In the genomic region with DNA sequence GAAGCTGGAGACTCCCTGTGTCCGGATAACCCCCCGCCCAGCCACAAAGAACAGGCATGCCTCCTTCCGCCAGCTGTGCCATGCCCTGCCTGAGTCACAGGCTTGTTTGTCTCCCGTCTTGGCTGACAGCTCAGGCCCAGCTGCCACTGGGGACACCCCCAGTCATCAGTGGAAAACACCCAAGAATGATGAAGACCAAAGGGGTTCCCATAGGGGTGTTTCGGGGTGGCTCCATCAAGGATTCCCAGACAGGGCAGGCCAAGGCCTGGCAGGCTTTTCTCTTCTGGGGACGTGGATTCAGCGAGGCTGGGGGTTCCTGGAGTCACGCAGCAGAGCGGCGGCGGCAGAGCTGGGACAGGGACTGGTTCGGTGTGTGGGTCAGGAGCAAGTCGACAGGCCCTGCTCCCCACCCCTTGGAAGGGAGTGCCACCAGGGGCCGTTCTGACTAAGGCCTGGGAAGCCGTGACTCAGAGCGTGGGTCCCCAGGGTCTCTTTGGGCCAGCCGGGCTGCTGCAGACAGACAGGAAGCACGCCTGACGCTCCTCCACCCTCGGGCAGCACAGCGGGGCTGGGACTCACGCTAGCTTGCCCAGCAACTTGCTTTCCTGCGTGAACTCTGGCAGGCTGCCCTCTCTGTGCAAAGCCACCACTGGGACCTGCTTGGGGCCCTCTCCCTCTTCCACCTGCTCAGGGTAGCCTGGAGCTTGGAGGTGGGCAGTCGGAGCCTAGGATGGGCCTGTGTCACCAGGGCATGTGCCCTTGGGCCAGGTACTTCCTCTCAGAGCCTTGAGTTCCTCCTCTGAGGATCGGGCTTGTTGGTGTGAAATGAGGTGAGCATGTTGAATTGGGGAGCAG, we compare ENCODE assay signal across 7 cellular contexts. TPM values are rescaled to one million over a fixed set of nuclear protein-coding genes. Genes with fewer than 3 reads are reported as not detected.
DNase-seq lines count a peak whose midpoint lies in the region; ATAC-seq and TF ChIP-seq lines count a peak whose summit lies in the region.
"Not testable (repeated sequence)": the region's sequence is repeated elsewhere in the genome, so short reads cannot be mapped to it uniquely, and the experiment has no call there.

No MANE protein-coding gene starts in this region.

- not testable (repeated sequence) for H3K56ac ChIP-seq in IMR-90 (ENCODE audit: extremely low read depth, insufficient read depth, low read length)

- not testable (repeated sequence) for H3K4me3 Mint-ChIP-seq in HFFc6
- H3K4me3 Mint-ChIP-seq in activated CD4-positive, alpha-beta T cell treated with anti-CD3 and anti-CD28 coated beads, Interleukin-2, amount 10 ng/mL, durations not matched to agents 24 days and 14 days, result peak overlapping the region; percentile 37

- not testable (repeated sequence) for H4K91ac ChIP-seq in IMR-90 (ENCODE audit: insufficient read depth, low read depth, low read length)

- H3K9ac ChIP-seq in IMR-90 (ENCODE audit: low read depth, low read length), result not testable (repeated sequence)

- DNase-seq in HFFc6 (peak; percentile 40), IMR-90 (peak; percentile 74), choroid plexus epithelial cell (ENCODE audit: low read depth) (peak; percentile 61), kidney epithelial cell (ENCODE audit: low read depth) (peak; percentile 55)
- not testable (repeated sequence) for DNase-seq in activated CD4-positive, alpha-beta T cell treated with anti-CD3 and anti-CD28 coated beads, Interleukin-2, amount 10 ng/mL, durations not matched to agents 24 days and 14 days

- peaks cover 18% of the 10 kb centered on the region for H3K4me1 ChIP-seq in IMR-90 (ENCODE audit: control insufficient read depth, insufficient read depth, low read length)

- not testable (repeated sequence) for H3K4me2 ChIP-seq in IMR-90 (ENCODE audit: low read depth, low read length)

- peak overlapping the region; percentile 32; the same call in 1 of the 2 replicates for H3K18ac ChIP-seq in IMR-90 (ENCODE audit: low read depth, low read length)

- H3K23ac ChIP-seq in IMR-90 (ENCODE audit: low read depth, low read length), result 0 out of 2 replicates have a peak overlapping the region, but pooled peaks have one; percentile 8

- H2BK5ac ChIP-seq in IMR-90 (ENCODE audit: low read depth, low read length, poor library complexity, severe bottlenecking), result peak overlapping the region; percentile 54

- WGBS in IMR-90 (ENCODE audit: extremely low coverage in 2 of 2, insufficient read length in 1 of 2), 2 experiments, result 58% methylated on average over 11 of the region's 25 CpGs; no CpG with 5 or more reads in 1 of the 2 experiments

- H3K4me3 ChIP-seq in IMR-90 (ENCODE audit: insufficient read depth, low read depth, low read length); choroid plexus epithelial cell (ENCODE audit: low read depth, low read length); kidney epithelial cell (ENCODE audit: low read depth, low read length); skin epidermis: not testable (repeated sequence)

- in situ Hi-C loops in IMR-90 (cut with MboI; ENCODE audit: low sequenced_read_pairs), result not testable (repeated sequence)

- not testable (repeated sequence) for TF ChIP-seq CTCF in HFFc6 (IDR thresholded peaks at IDR 0.05); IMR-90 (conservative IDR thresholded peaks at IDR 0.05; ENCODE audit: low read depth, low read length); choroid plexus epithelial cell (conservative IDR thresholded peaks at IDR 0.05; ENCODE audit: low read depth, low read length); kidney epithelial cell (IDR thresholded peaks at IDR 0.05; ENCODE audit: insufficient read depth, low read length, poor library complexity, severe bottlenecking)

- not testable (repeated sequence) for H2BK20ac ChIP-seq in IMR-90 (ENCODE audit: low read depth, low read length)

- CTCF ChIA-PET in IMR-90 (lab: Yijun Ruan, JAX), result not testable (repeated sequence)

- not testable (repeated sequence) for H2BK15ac ChIP-seq in IMR-90 (ENCODE audit: low read depth, low read length)

- not testable (repeated sequence) for TF ChIP-seq POLR2A in IMR-90 (IDR thresholded peaks at IDR 0.05; ENCODE audit: low read depth, low read length)

- H3K27ac ChIP-seq in IMR-90 (ENCODE audit: insufficient read depth, low read length), result peak overlapping the region; percentile 29; the same call in 1 of the 2 replicates
- H3K27ac ChIP-seq in skin epidermis, result peak overlapping the region in 18 of 21 experiments; percentile 26 to 86 (median 72)

- H3K14ac ChIP-seq in IMR-90 (replicated peaks; ENCODE audit: low read depth, low read length), result peak overlapping the region; percentile 66; the same call in 1 of the 2 replicates

- not testable (repeated sequence) for H4K20me1 ChIP-seq in IMR-90 (ENCODE audit: insufficient read depth, low read length)

- peak overlapping the region; percentile 12; the same call in 1 of the 2 replicates for H4K5ac ChIP-seq in IMR-90 (ENCODE audit: low read depth, low read length)

- H2AK5ac ChIP-seq in IMR-90 (ENCODE audit: low read depth, low read length), result peak overlapping the region; percentile 29

- H3K4me1 Mint-ChIP-seq in HFFc6 (ENCODE audit: low read depth), result peaks cover 22% of the 10 kb centered on the region
- H3K4me1 Mint-ChIP-seq in activated CD4-positive, alpha-beta T cell treated with anti-CD3 and anti-CD28 coated beads, Interleukin-2, amount 10 ng/mL, durations not matched to agents 24 days and 14 days, result peaks cover 18% of the 10 kb centered on the region

- POLR2A ChIA-PET in IMR-90 (lab: Charles Lee; ENCODE audit: unreplicated experiment), result not testable (repeated sequence)

- H4K8ac ChIP-seq in IMR-90 (ENCODE audit: low read depth in 2 of 2, low read length in 2 of 2), result peak overlapping the region in 1 of 2 experiments; percentile 49; a peak in 2 of 4 replicates

- H2BK120ac ChIP-seq in IMR-90 (ENCODE audit: low read depth, low read length), result 0 out of 2 replicates have a peak overlapping the region, but pooled peaks have one; percentile 2

- H3K27ac Mint-ChIP-seq in HFFc6, result peak overlapping the region; percentile 67
- H3K27ac Mint-ChIP-seq in activated CD4-positive, alpha-beta T cell treated with anti-CD3 and anti-CD28 coated beads, Interleukin-2, amount 10 ng/mL, durations not matched to agents 24 days and 14 days, result peak overlapping the region; percentile 91

- not testable (repeated sequence) for H3K9me3 Mint-ChIP-seq in HFFc6; activated CD4-positive, alpha-beta T cell treated with anti-CD3 and anti-CD28 coated beads, Interleukin-2, amount 10 ng/mL, durations not matched to agents 24 days and 14 days

- ATAC-seq in GM18511 (IDR thresholded peaks at IDR 0.05; ENCODE audit: unreplicated experiment), result peak; percentile 69
- peak; percentile 31 for ATAC-seq in IMR-90 (ENCODE audit: low read depth)

- H3K36me3 ChIP-seq in IMR-90 (ENCODE audit: control insufficient read depth, insufficient read depth, low read length); kidney epithelial cell (ENCODE audit: control insufficient read depth, insufficient read depth, low read length): not testable (repeated sequence)

- not testable (repeated sequence) for H3K27me3 Mint-ChIP-seq in HFFc6 (ENCODE audit: insufficient read depth); activated CD4-positive, alpha-beta T cell treated with anti-CD3 and anti-CD28 coated beads, Interleukin-2, amount 10 ng/mL, durations not matched to agents 24 days and 14 days

- H3K9me3 ChIP-seq in IMR-90 (ENCODE audit: control insufficient read depth, insufficient read depth, low read length), result not testable (repeated sequence)

- H3K79me1 ChIP-seq in IMR-90 (ENCODE audit: low read depth in 1 of 2, low read length in 2 of 2), result not testable (repeated sequence)

- not testable (repeated sequence) for H3K27me3 ChIP-seq in IMR-90 (ENCODE audit: control insufficient read depth, insufficient read depth, low read length); kidney epithelial cell (ENCODE audit: control insufficient read depth, insufficient read depth, low read length)

- dilution Hi-C loops in IMR-90 (cut with HindIII; ENCODE audit: low sequenced_read_pairs, unreplicated experiment), result not testable (repeated sequence)

- not testable (repeated sequence) for H3K9me1 ChIP-seq in IMR-90 (ENCODE audit: insufficient read depth, low read length)

- peak overlapping the region; percentile 72 for H2AK9ac ChIP-seq in IMR-90 (replicated peaks; ENCODE audit: low read depth, low read length, poor library complexity)

- not testable (repeated sequence) for TF ChIP-seq RAD21 in IMR-90 (IDR thresholded peaks at IDR 0.05; ENCODE audit: low read length)

- H3K4ac ChIP-seq in IMR-90 (ENCODE audit: low read depth, low read length), result peak overlapping the region; percentile 43; the same call in 1 of the 2 replicates

- peak overlapping the region; percentile 76 for H2AFZ ChIP-seq in IMR-90 (replicated peaks; ENCODE audit: low read length, poor library complexity)

- H3K36me3 Mint-ChIP-seq in HFFc6 (ENCODE audit: low read depth); activated CD4-positive, alpha-beta T cell treated with anti-CD3 and anti-CD28 coated beads, Interleukin-2, amount 10 ng/mL, durations not matched to agents 24 days and 14 days (ENCODE audit: low read depth): not testable (repeated sequence)

- BruUV-seq in IMR-90 (replicated peaks; lab: Mats Ljungman, UMichigan), result not testable (repeated sequence)

- intact Hi-C loops in IMR-90 (cut with micrococcal nuclease), result not testable (repeated sequence)
- intact Hi-C loops in activated CD4-positive, alpha-beta T cell treated with anti-CD3 and anti-CD28 coated beads, Interleukin-2, amount 10 ng/mL, durations not matched to agents 24 days and 14 days (cut with micrococcal nuclease), result loop anchor here (1.0 to 5.0 kb wide), 2 partner anchors 51 to 115 kb away; a partner anchor contains a TSS

TF ChIP-seq in IMR-90, 13 proteins besides CTCF, POLR2A, EP300 and RAD21:
- TF ChIP-seq MAZ (IDR thresholded peaks at IDR 0.05; ENCODE audit: borderline replicate concordance, low read depth, low read length) (peak; percentile 44; the same call in 1 of the 2 replicates), FOS (IDR thresholded peaks at IDR 0.05; ENCODE audit: low read depth, low read length) (peak; percentile 58)

RNA-seq across cellular contexts. Expression of a gene that starts 54.3 kb away (rescaled TPM):
- total RNA-seq in HFFc6 (2021; fragmentation: NEBNext Ultra II Directional; extraction: Animal tissue kit (Norgen Biotek cat#: 25700)), result under 1 TPM; 0.39 to 0.66 (median 0.59) TPM
- total RNA-seq in IMR-90 (2012; rRNA removed), result 0.83 and 1.4 TPM in 2 replicates
- 12.6 and 13.2 TPM in 2 replicates for polyA plus RNA-seq in IMR-90 (2012; rRNA removed)
- polyA plus RNA-seq in IMR-90 (2012; cell fraction: cytosol; rRNA removed), result 10.8 and 17.1 TPM in 2 replicates
- 42.6 and 102 TPM in 2 replicates for polyA plus RNA-seq in IMR-90 (2012; cell fraction: nucleus; rRNA removed; ENCODE audit: low replicate concordance)
- total RNA-seq in activated CD4-positive, alpha-beta T cell treated with anti-CD3 and anti-CD28 coated beads, Interleukin-2, amount 10 ng/mL, durations not matched to agents 24 days and 14 days, result 1.3 TPM in 2 replicates
- 27.4 and 33.4 TPM in 2 replicates for total RNA-seq in kidney epithelial cell

Comparison
In these comparisons a context has a peak if more than half of its experiments do, and no peak if none do; other contexts are left out.
1. RNA of a gene that starts 54.3 kb away (total RNA-seq): 27.4 to 33.4 TPM in kidney epithelial cell; 0.83 to 1.4 TPM in IMR-90, 1.3 TPM in activated CD4-positive, alpha-beta T cell treated with anti-CD3 and anti-CD28 coated beads, Interleukin-2, amount 10 ng/mL, durations not matched to agents 24 days and 14 days and 0.39 to 0.66 TPM in HFFc6; every median in the first group is over 10 times any median in the second.